ENCODE assay signal across 26 cellular contexts in the genomic region with DNA sequence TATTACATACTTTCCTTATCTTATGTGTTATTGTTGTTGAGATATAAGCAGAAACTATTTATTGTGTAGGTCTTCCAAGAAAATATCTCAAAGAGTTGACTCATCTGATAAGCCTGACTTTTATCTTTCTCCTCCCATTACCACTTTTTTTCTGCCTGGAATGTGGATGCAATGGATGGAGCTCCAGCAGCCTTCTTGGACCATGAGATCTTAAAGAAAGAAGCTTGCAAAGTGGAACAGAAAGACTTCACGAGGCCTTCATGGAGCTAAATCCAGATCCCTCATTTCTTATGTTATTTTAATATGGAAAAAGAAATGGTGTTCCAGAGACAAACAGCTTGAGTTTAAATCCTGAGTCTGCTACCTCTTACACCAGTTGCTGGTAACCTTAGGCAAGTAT.
DNase-seq lines count a peak whose midpoint lies in the region; ATAC-seq, FAIRE-seq and TF ChIP-seq lines count a peak whose summit lies in the region.
"Had no signal": no experiment of that assay in that cellular context is flagged by ENCODE, and none has a peak within 500 bp of the region (broad histone marks: within the 10 kb centered on the region; RNA-seq: fewer than 3 reads in every experiment).

No MANE protein-coding gene starts in this region.

- H3K4me1 ChIP-seq in K562 (replicated peaks in 1 of 2; ENCODE audit: control insufficient read depth in 2 of 2, insufficient read depth in 2 of 2, low read length in 2 of 2) = no peaks in the 10 kb centered on the region
- peaks cover 0 to 9% (median 0%) of the 10 kb centered on the region in 4 donors for H3K4me1 ChIP-seq in transverse colon
- H3K4me1 ChIP-seq: BE2C had no signal

- TF ChIP-seq RAD21 in K562 (CRISPR knock-in tag; conservative IDR thresholded peaks at IDR 0.05 in 1 of 2, IDR thresholded peaks at IDR 0.05 in 1 of 2) = no peak

- DNase-seq in LoVo (ENCODE audit: low spot score) (peak; percentile 13), K562 (ENCODE audit: extremely low read depth in 1 of 4, low spot score in 3 of 4) (no peak), transverse colon (no peak), HCEC 1CT (no peak), foreskin melanocyte (no peak)
- DNase-seq: 8988T; ACHN; BE2C; C1 segment of cervical spinal cord; CD4-positive, alpha-beta memory T cell; CD4-positive, CD25-positive, alpha-beta regulatory T cell; CD8-positive, alpha-beta memory T cell; COR-L47; DMS 273 treated with DMSO at 0.1 percent for 48 hours; DMS153; DMS53; DMS79; DND-41; EL; GDM1 had no signal

- TF ChIP-seq POLR2A in K562 (conservative IDR thresholded peaks at IDR 0.05) = no peak
- no peak for TF ChIP-seq POLR2A in transverse colon (IDR thresholded peaks at IDR 0.05)

- intact Hi-C loops in K562 (cut with micrococcal nuclease) (no loop called here), transverse colon (cut with DNase I; ENCODE audit: low total_unique reads) (no loop called here)

- ATAC-seq in K562 (no peak), GM18502 (IDR thresholded peaks at IDR 0.05; ENCODE audit: poor library complexity, unreplicated experiment) (no peak)
- ATAC-seq: GM12878 had no signal

- FAIRE-seq in K562 (lab: Jason Lieb, UNC) = no peak
- FAIRE-seq: A204.1, GM12878, GM12892, GM18507 had no signal

- H3K27ac ChIP-seq in K562 (ENCODE audit: extremely low read depth, low read depth, low read length) = no peak overlapping the region
- H3K27ac ChIP-seq in transverse colon = peak overlapping the region in 3 of 4 donors; percentile 32 to 65 (median 42)
- H3K27ac ChIP-seq: BLaER1 had no signal

- WGBS in K562 (ENCODE audit: insufficient coverage, low coverage, missing lambda C conversion rate) = 0% methylated on average over 1 of the region's 1 CpG
- 82 to 89% methylated on average over 1 of the region's 1 CpG for WGBS in transverse colon (ENCODE audit: low coverage in 1 of 2), 2 donors

- H3K27me3 ChIP-seq in K562 (ENCODE audit: control insufficient read depth in 2 of 2, insufficient read depth in 2 of 2, low read length in 2 of 2) = peaks cover 2 to 8% of the 10 kb centered on the region in 2 experiments; a peak in 2 of 5 replicates
- H3K27me3 ChIP-seq in transverse colon = no peaks in the 10 kb centered on the region
- H3K27me3 ChIP-seq: BLaER1 had no signal

- H3K9me3 ChIP-seq in K562 (replicated peaks; ENCODE audit: control insufficient read depth, insufficient read depth, low read depth, low read length) = no peaks in the 10 kb centered on the region
- no peaks in the 10 kb centered on the region for H3K9me3 ChIP-seq in transverse colon
- H3K9me3 ChIP-seq: BE2C, BLaER1 had no signal

- no TSS peak for BruUV-seq in K562 (replicated peaks; lab: Mats Ljungman, UMichigan)

- no peak overlapping the region for H3K9ac ChIP-seq in K562 (ENCODE audit: insufficient read depth in 1 of 2, low read depth in 2 of 2, low read length in 2 of 2)
- H3K9ac ChIP-seq: BLaER1 had no signal

- H3K36me3 ChIP-seq in K562 (ENCODE audit: control insufficient read depth, insufficient read depth, low read length) (no peaks in the 10 kb centered on the region), transverse colon (no peaks in the 10 kb centered on the region)
- H3K36me3 ChIP-seq: BE2C, BLaER1 had no signal

- H3K79me2 ChIP-seq in K562 (ENCODE audit: control insufficient read depth, insufficient read depth, low read length) = no peaks in the 10 kb centered on the region

- H3K4me2 ChIP-seq in K562 (ENCODE audit: insufficient read depth, low read length) = no peak overlapping the region
- H3K4me2 ChIP-seq: BLaER1 had no signal

- CTCF ChIA-PET in K562 (lab: Yijun Ruan, JAX; ENCODE audit: low intra/inter-chr PET ratio) = no interaction called here

- H4K20me1 ChIP-seq in K562 (replicated peaks; ENCODE audit: control insufficient read depth, insufficient read depth, low read length) = no peaks in the 10 kb centered on the region
- H4K20me1 ChIP-seq: BLaER1 had no signal

- no peak overlapping the region for H2AFZ ChIP-seq in K562 (ENCODE audit: low read depth, low read length)

- TF ChIP-seq EP300 in K562 (IDR thresholded peaks at IDR 0.05; ENCODE audit: low read length) (no peak), transverse colon (IDR thresholded peaks at IDR 0.05; ENCODE audit: low read depth) (no peak)

- H3K4me3 ChIP-seq in K562 (no peak overlapping the region), transverse colon (no peak overlapping the region)
- H3K4me3 ChIP-seq: BLaER1, GM12878 had no signal

- no peaks in the 10 kb centered on the region for H3K9me1 ChIP-seq in K562 (ENCODE audit: control insufficient read depth, insufficient read depth, low read length)

- POLR2A ChIA-PET in K562 (lab: Yijun Ruan, JAX) = interaction anchor here (0.7 kb wide), 1 partner anchor 58 kb away, joined by 4 read pairs; no protein-coding TSS in a partner anchor

- in situ Hi-C loops in K562 (cut with MboI) = no loop called here
- in situ Hi-C loops in transverse colon (cut with MboI; ENCODE audit: low pct_ligation_motif_present in 1 of 4, low pct_unique_long_range_greater_than_20kb in 1 of 4, low sequenced_read_pairs in 3 of 4) = no loop called here

- TF ChIP-seq CTCF in K562 (IDR thresholded peaks at IDR 0.05 in 2 of 3, conservative IDR thresholded peaks at IDR 0.05 in 1 of 3; ENCODE audit: insufficient read depth in 2 of 3, low read depth in 1 of 3, low read length in 3 of 3) (no peak), transverse colon (IDR thresholded peaks at IDR 0.05) (no peak)

TF ChIP-seq in K562, 482 proteins besides CTCF, POLR2A, EP300 and RAD21:
- TF ChIP-seq HIVEP1 (CRISPR knock-in tag; IDR thresholded peaks at IDR 0.05) (no peak), RBM25 (IDR thresholded peaks at IDR 0.05; ENCODE audit: low read depth, low read length, severe bottlenecking) (peak; percentile 99), NFRKB (IDR thresholded peaks at IDR 0.05; ENCODE audit: low read depth) (no peak), ZNF740 (CRISPR knock-in tag; IDR thresholded peaks at IDR 0.05) (no peak), ZNF740 (tag; IDR thresholded peaks at IDR 0.05) (no peak), PURB (CRISPR knock-in tag; IDR thresholded peaks at IDR 0.05; ENCODE audit: low read depth) (no peak), RBM14 (IDR thresholded peaks at IDR 0.05; ENCODE audit: borderline replicate concordance, insufficient read depth, low read depth, low read length) (no peak), CAMTA2 (CRISPR knock-in tag; conservative IDR thresholded peaks at IDR 0.05) (no peak), ZNF696 (CRISPR knock-in tag; conservative IDR thresholded peaks at IDR 0.05) (no peak), MED1 (CRISPR knock-in tag; IDR thresholded peaks at IDR 0.05; ENCODE audit: borderline replicate concordance) (no peak), ZBTB7A (IDR thresholded peaks at IDR 0.05; ENCODE audit: borderline replicate concordance, control insufficient read depth, low read depth, low read length) (no peak), CEBPG (CRISPR knock-in tag; IDR thresholded peaks at IDR 0.05) (no peak), CEBPG (tag; conservative IDR thresholded peaks at IDR 0.05 in 1 of 2, IDR thresholded peaks at IDR 0.05 in 1 of 2) (no peak), BCOR (IDR thresholded peaks at IDR 0.05) (0 out of 2 replicates have a peak, but pooled peaks have one; percentile 34), GMEB1 (CRISPR knock-in tag; IDR thresholded peaks at IDR 0.05) (no peak), ZNF75A (CRISPR knock-in tag; IDR thresholded peaks at IDR 0.05) (no peak), MEIS2 (IDR thresholded peaks at IDR 0.05; ENCODE audit: partially characterized antibody) (no peak)
